26 cellular contexts compared by ENCODE assay signal in genomic region chr11:35587972-35588371, GRCh38. TPM values are rescaled to one million over a fixed set of nuclear protein-coding genes. Genes with fewer than 3 reads are reported as not detected.
DNase-seq lines count a peak whose midpoint lies in the region; ATAC-seq and TF ChIP-seq lines count a peak whose summit lies in the region.
"Had no signal": no experiment of that assay in that cellular context is flagged by ENCODE, and none has a peak within 500 bp of the region (broad histone marks: within the 10 kb centered on the region; RNA-seq: fewer than 3 reads in every experiment).

No MANE protein-coding gene starts in this region.

- H3K27me3 ChIP-seq in HUES48 (ENCODE audit: control insufficient read depth, insufficient read depth, low read length) (no peaks in the 10 kb centered on the region), brain microvascular endothelial cell (replicated peaks) (no peaks in the 10 kb centered on the region), Caco-2 (replicated peaks; ENCODE audit: control insufficient read depth, insufficient read depth, low read length) (no peaks in the 10 kb centered on the region), HAP-1 (ENCODE audit: low read depth) (peaks cover 13% of the 10 kb centered on the region)
- H3K27me3 ChIP-seq: BE2C, SJCRH30 had no signal

- H3K4me3 ChIP-seq in HUES48 (ENCODE audit: low read depth, low read length) = no peak overlapping the region
- no peak overlapping the region for H3K4me3 ChIP-seq in brain microvascular endothelial cell (ENCODE audit: low read depth, low read length)
- no peak overlapping the region for H3K4me3 ChIP-seq in Caco-2 (ENCODE audit: low read depth, low read length)
- no peak overlapping the region for H3K4me3 ChIP-seq in HAP-1
- H3K4me3 ChIP-seq: PC-9, SJCRH30 had no signal

- H3K27me3 Mint-ChIP-seq in nephron progenitor cell (ENCODE audit: low read depth, poor library complexity) (peaks cover 4% of the 10 kb centered on the region), Caco-2 (ENCODE audit: insufficient read depth, unreplicated experiment) (peaks cover 2% of the 10 kb centered on the region), glutamatergic neuron (ENCODE audit: unreplicated experiment) (peaks cover 2% of the 10 kb centered on the region)

- intact Hi-C loops in Caco-2 (cut with micrococcal nuclease; ENCODE audit: unreplicated experiment) = no loop called here

- no peak for TF ChIP-seq CTCF in brain microvascular endothelial cell (IDR thresholded peaks at IDR 0.05; ENCODE audit: low read depth, low read length, missing control alignments)
- TF ChIP-seq CTCF in nephron progenitor cell (IDR thresholded peaks at IDR 0.05) = no peak
- no peak for TF ChIP-seq CTCF in Caco-2 (IDR thresholded peaks at IDR 0.05; ENCODE audit: insufficient read depth in 1 of 2, low read depth in 1 of 2, low read length in 1 of 2, severe bottlenecking in 1 of 2, unreplicated experiment in 1 of 2)
- no peak for TF ChIP-seq CTCF in glutamatergic neuron (IDR thresholded peaks at IDR 0.05; ENCODE audit: partially characterized antibody, unreplicated experiment)

- DNase-seq in brain microvascular endothelial cell = no peak
- DNase-seq in nephron progenitor cell = no peak
- no peak for DNase-seq in Caco-2
- no peak for DNase-seq in HAP-1 (ENCODE audit: low spot score in 2 of 2)
- no peak for DNase-seq in glutamatergic neuron
- DNase-seq: BE2C; CD8-positive, alpha-beta memory T cell; DMS153; DND-41; GOT3; MM.1S; NCI-H2029; NCI-H446; NCI-H526; NCI-H82; NK-92 treated with Interleukin-12 subunit alpha and Interleukin-12 subunit beta, amount 100 ng/mL, for 24 hours; PC-9; SJCRH30; T-helper 1 cell had no signal

- H3K9me3 Mint-ChIP-seq in nephron progenitor cell = no peaks in the 10 kb centered on the region
- H3K9me3 Mint-ChIP-seq in Caco-2 (ENCODE audit: unreplicated experiment) = no peaks in the 10 kb centered on the region
- no peaks in the 10 kb centered on the region for H3K9me3 Mint-ChIP-seq in glutamatergic neuron (ENCODE audit: unreplicated experiment)
- H3K9me3 Mint-ChIP-seq: CD8-positive, alpha-beta memory T cell; IgD-negative memory B cell had no signal

- H3K27ac Mint-ChIP-seq in nephron progenitor cell = peak overlapping the region; percentile 83
- no peak overlapping the region for H3K27ac Mint-ChIP-seq in Caco-2 (ENCODE audit: unreplicated experiment)
- no peak overlapping the region for H3K27ac Mint-ChIP-seq in glutamatergic neuron (ENCODE audit: unreplicated experiment)
- H3K27ac Mint-ChIP-seq: CD14-positive monocyte; CD8-positive, alpha-beta memory T cell; IgD-negative memory B cell had no signal

- H3K4me3 Mint-ChIP-seq in nephron progenitor cell (peak overlapping the region; percentile 64), Caco-2 (ENCODE audit: unreplicated experiment) (no peak overlapping the region), glutamatergic neuron (ENCODE audit: unreplicated experiment) (no peak overlapping the region)
- H3K4me3 Mint-ChIP-seq: CD14-positive monocyte; CD8-positive, alpha-beta memory T cell; IgD-negative memory B cell had no signal

- H3K9ac ChIP-seq in HUES48 (ENCODE audit: low read depth, low read length) = no peak overlapping the region
- H3K9ac ChIP-seq: KMS-11 had no signal

- H3K36me3 ChIP-seq in HUES48 (ENCODE audit: control insufficient read depth, insufficient read depth, low read length) (no peaks in the 10 kb centered on the region), brain microvascular endothelial cell (replicated peaks) (no peaks in the 10 kb centered on the region), Caco-2 (ENCODE audit: control insufficient read depth, insufficient read depth, low read length) (no peaks in the 10 kb centered on the region), HAP-1 (replicated peaks) (no peaks in the 10 kb centered on the region)
- H3K36me3 ChIP-seq: BE2C, SJCRH30 had no signal

- H3K4me1 ChIP-seq in HUES48 (ENCODE audit: control insufficient read depth, insufficient read depth, low read length) = no peaks in the 10 kb centered on the region
- peaks cover 6% of the 10 kb centered on the region; the same call in 1 of the 2 replicates for H3K4me1 ChIP-seq in Caco-2
- no peaks in the 10 kb centered on the region for H3K4me1 ChIP-seq in HAP-1
- H3K4me1 ChIP-seq: BE2C had no signal

- ATAC-seq in GM19463 (IDR thresholded peaks at IDR 0.05; ENCODE audit: unreplicated experiment) = peak; percentile 51
- ATAC-seq: Right ventricle myocardium inferior had no signal

- BruUV-seq in Caco-2 (replicated peaks; lab: Mats Ljungman, UMichigan) = no TSS peak

- CTCF ChIA-PET in Caco-2 (lab: Charles Lee) = no interaction called here

- H3K27ac ChIP-seq in HUES48 (ENCODE audit: low read depth, low read length) (peak overlapping the region; percentile 15), brain microvascular endothelial cell (peak overlapping the region; percentile 57)
- H3K27ac ChIP-seq: HL-60, KMS-11, PC-9, SJCRH30 had no signal

- H3K4me1 Mint-ChIP-seq in nephron progenitor cell (peaks cover 38% of the 10 kb centered on the region), Caco-2 (ENCODE audit: low read depth, unreplicated experiment) (peaks cover 7% of the 10 kb centered on the region), glutamatergic neuron (ENCODE audit: low read depth, unreplicated experiment) (no peaks in the 10 kb centered on the region)
- H3K4me1 Mint-ChIP-seq: CD8-positive, alpha-beta memory T cell; IgD-negative memory B cell had no signal

- POLR2A ChIA-PET in Caco-2 (lab: Charles Lee) = no interaction called here

- no peaks in the 10 kb centered on the region for H3K36me3 Mint-ChIP-seq in nephron progenitor cell (ENCODE audit: low read depth)
- no peaks in the 10 kb centered on the region for H3K36me3 Mint-ChIP-seq in Caco-2 (ENCODE audit: insufficient read depth, unreplicated experiment)
- no peaks in the 10 kb centered on the region for H3K36me3 Mint-ChIP-seq in glutamatergic neuron (ENCODE audit: unreplicated experiment)
- H3K36me3 Mint-ChIP-seq: CD14-positive monocyte; CD8-positive, alpha-beta memory T cell; IgD-negative memory B cell had no signal

- H3K9me3 ChIP-seq in HUES48 (ENCODE audit: control insufficient read depth, insufficient read depth, low read length) (no peaks in the 10 kb centered on the region), Caco-2 (no peaks in the 10 kb centered on the region), HAP-1 (no peaks in the 10 kb centered on the region)
- H3K9me3 ChIP-seq: BE2C, SJCRH30 had no signal

- in situ Hi-C loops in brain microvascular endothelial cell (cut with HindIII; ENCODE audit: low pct_ligation_motif_present, low sequenced_read_pairs) (no loop called here), HAP-1 (cut with MboI; ENCODE audit: low sequenced_read_pairs) (no loop called here)

RNA-seq across cellular contexts. Expression of gene FJX1, which starts 30.3 kb away (rescaled TPM):
- 12.0 and 14.4 TPM in 2 replicates for total RNA-seq in Caco-2 (2022)
- total RNA-seq in glutamatergic neuron (ENCODE audit: unreplicated experiment) = 74.3 TPM
